9 cellular contexts compared by ENCODE assay signal in genomic region chr1:145992502-145992936, GRCh38. TPM values are rescaled to one million over a fixed set of nuclear protein-coding genes. Genes with fewer than 3 reads are reported as not detected.
DNase-seq lines count a peak whose midpoint lies in the region; ATAC-seq and TF ChIP-seq lines count a peak whose summit lies in the region.
"Had no signal": no experiment of that assay in that cellular context is flagged by ENCODE, and none has a peak within 500 bp of the region (broad histone marks: within the 10 kb centered on the region; RNA-seq: fewer than 3 reads in every experiment).

No MANE protein-coding gene starts in this region.

- H3K9me3 Mint-ChIP-seq in activated CD4-positive, alpha-beta T cell treated with anti-CD3 and anti-CD28 coated beads for 36 hours (ENCODE audit: low read depth) = peaks cover 2% of the 10 kb centered on the region

- DNase-seq in activated CD4-positive, alpha-beta T cell treated with anti-CD3 and anti-CD28 coated beads for 36 hours = peak; percentile 17
- DNase-seq in activated CD4-positive, alpha-beta T cell treated with anti-CD3 and anti-CD28 coated beads, Interleukin-2, amount 50 U/mL, for 48 hours = no peak
- DNase-seq in lower lobe of right lung = no peak
- DNase-seq in testis = no peak
- no peak for DNase-seq in anterior cingulate cortex (lab: John Stamatoyannopoulos, UW)
- DNase-seq in NCI-H446 (lab: John Stamatoyannopoulos, UW) = no peak

- H3K27ac Mint-ChIP-seq in activated CD4-positive, alpha-beta T cell treated with anti-CD3 and anti-CD28 coated beads for 36 hours = peak overlapping the region; percentile 65

- TF ChIP-seq POLR2A in testis (IDR thresholded peaks at IDR 0.05) = no peak

- no peaks in the 10 kb centered on the region for H3K9me3 ChIP-seq in lower lobe of right lung
- H3K9me3 ChIP-seq in testis = no peaks in the 10 kb centered on the region

- H3K27me3 Mint-ChIP-seq in activated CD4-positive, alpha-beta T cell treated with anti-CD3 and anti-CD28 coated beads for 36 hours = no peaks in the 10 kb centered on the region

- peak overlapping the region; percentile 32 for H3K27ac ChIP-seq in angular gyrus (ENCODE audit: low read depth, low read length)
- peak overlapping the region; percentile 96 for H3K27ac ChIP-seq in lower lobe of right lung
- H3K27ac ChIP-seq in testis = peak overlapping the region; percentile 95 to 98

- peak overlapping the region; percentile 75 for H3K4me3 ChIP-seq in lower lobe of right lung
- peak overlapping the region; percentile 82 to 91 for H3K4me3 ChIP-seq in testis

- CTCF ChIA-PET in activated CD4-positive, alpha-beta T cell treated with anti-CD3 and anti-CD28 coated beads for 36 hours (lab: Charles Lee) = interaction anchor here (1.1 to 13.6 kb wide), 3 partner anchors 12 to 44 kb away, joined by 3 to 161 read pairs (median 3); no protein-coding TSS in a partner anchor

- H3K27me3 ChIP-seq in lower lobe of right lung (ENCODE audit: low read depth) = no peaks in the 10 kb centered on the region
- no peaks in the 10 kb centered on the region for H3K27me3 ChIP-seq in testis

- no peak for ATAC-seq in activated CD4-positive, alpha-beta T cell treated with anti-CD3 and anti-CD28 coated beads for 36 hours
- ATAC-seq in lower lobe of right lung (no peak), GM18858 (IDR thresholded peaks at IDR 0.05; ENCODE audit: unreplicated experiment) (no peak)

- intact Hi-C loops in activated CD4-positive, alpha-beta T cell treated with anti-CD3 and anti-CD28 coated beads for 36 hours (cut with DNase I, micrococcal nuclease) = no loop called here
- intact Hi-C loops in lower lobe of right lung (cut with DNase I) (no loop called here), testis (cut with DNase I; ENCODE audit: low total_unique reads) (no loop called here)

- peaks cover 56% of the 10 kb centered on the region for H3K4me1 Mint-ChIP-seq in activated CD4-positive, alpha-beta T cell treated with anti-CD3 and anti-CD28 coated beads for 36 hours

- H3K36me3 ChIP-seq in lower lobe of right lung (peaks cover 34% of the 10 kb centered on the region), testis (ENCODE audit: low read depth, missing control alignments) (no peaks in the 10 kb centered on the region)

- peaks cover 46% of the 10 kb centered on the region for H3K36me3 Mint-ChIP-seq in activated CD4-positive, alpha-beta T cell treated with anti-CD3 and anti-CD28 coated beads for 36 hours (ENCODE audit: low read depth)

- WGBS in testis, 2 donors = 88 to 100% methylated on average over 1 of the region's 1 CpG

- POLR2A ChIA-PET in activated CD4-positive, alpha-beta T cell treated with anti-CD3 and anti-CD28 coated beads for 36 hours (lab: Charles Lee) = interaction anchor here (1.5 to 10.4 kb wide), 2 partner anchors 11 to 28 kb away, joined by 5 to 127 read pairs; partner anchors contain the start of genes ANKRD34A and POLR3GL

- peak overlapping the region; percentile 92 for H3K4me3 Mint-ChIP-seq in activated CD4-positive, alpha-beta T cell treated with anti-CD3 and anti-CD28 coated beads for 36 hours

- H3K4me1 ChIP-seq in lower lobe of right lung = peaks cover 35% of the 10 kb centered on the region
- H3K4me1 ChIP-seq in testis = peaks cover 3% of the 10 kb centered on the region

- no peak for TF ChIP-seq CTCF in lower lobe of right lung (IDR thresholded peaks at IDR 0.05)
- TF ChIP-seq CTCF in testis (IDR thresholded peaks at IDR 0.05) = no peak

RNA-seq across cellular contexts. Expression of gene TXNIP, which starts 3.9 kb away (rescaled TPM):
- total RNA-seq in activated CD4-positive, alpha-beta T cell treated with anti-CD3 and anti-CD28 coated beads for 36 hours = 100 to 1,000 TPM; 112 TPM
- total RNA-seq in lower lobe of right lung (1,554 TPM), testis (100 to 1,000 TPM; 268 to 328 TPM)
- 274 TPM for polyA plus RNA-seq in testis (ENCODE audit: insufficient read depth, low read depth, low replicate concordance)

RNA-seq across cellular contexts. Expression of gene POLR3GL, which starts 28.0 kb away (rescaled TPM):
- 10 to 100 TPM; 19.3 to 22.4 TPM for total RNA-seq in activated CD4-positive, alpha-beta T cell treated with anti-CD3 and anti-CD28 coated beads for 36 hours
- 25.4 TPM for total RNA-seq in lower lobe of right lung
- total RNA-seq in testis = 10 to 100 TPM; 20.9 to 23.5 TPM
- 37.9 TPM for polyA plus RNA-seq in testis (ENCODE audit: insufficient read depth, low read depth, low replicate concordance)

RNA-seq across cellular contexts. Expression of gene ANKRD34A, which starts 28.1 kb away (rescaled TPM):
- 1 to 10 TPM; 5.8 to 6.1 TPM for total RNA-seq in activated CD4-positive, alpha-beta T cell treated with anti-CD3 and anti-CD28 coated beads for 36 hours
- total RNA-seq in lower lobe of right lung (0.41 TPM), testis (under 1 TPM; 0.31 to 0.43 TPM)
- polyA plus RNA-seq in testis (ENCODE audit: insufficient read depth, low read depth, low replicate concordance) = 0.51 TPM

RNA-seq across cellular contexts. Expression of gene HJV, which starts 29.0 kb away (rescaled TPM):
- not detected for total RNA-seq in activated CD4-positive, alpha-beta T cell treated with anti-CD3 and anti-CD28 coated beads for 36 hours
- total RNA-seq in lower lobe of right lung = not detected
- total RNA-seq in testis = under 1 TPM in 1 of 2 donors, not detected in 1; 0.43 TPM
- polyA plus RNA-seq in testis (ENCODE audit: insufficient read depth, low read depth, low replicate concordance) = 7.7 TPM
- total RNA-seq: activated CD8-positive, alpha-beta memory T cell treated with anti-CD3 and anti-CD28 coated beads for 36 hours had no signal

RNA-seq across cellular contexts. Expression of gene LIX1L, which starts 34.7 kb away (rescaled TPM):
- total RNA-seq in activated CD4-positive, alpha-beta T cell treated with anti-CD3 and anti-CD28 coated beads for 36 hours = 10 to 100 TPM; 44.9 to 49.4 TPM
- total RNA-seq in lower lobe of right lung (30.9 TPM), testis (10 to 100 TPM; 15.8 to 20.6 TPM)
- polyA plus RNA-seq in testis (ENCODE audit: insufficient read depth, low read depth, low replicate concordance) = 16.6 TPM

Comparison
In these comparisons a context has a peak if more than half of its experiments do, and no peak if none do; other contexts are left out.
1. H3K27ac ChIP-seq: peak in every context shown above with its lines; median percentile 96 in testis; 96 in lower lobe of right lung; 32 in angular gyrus.